In the genomic region with DNA sequence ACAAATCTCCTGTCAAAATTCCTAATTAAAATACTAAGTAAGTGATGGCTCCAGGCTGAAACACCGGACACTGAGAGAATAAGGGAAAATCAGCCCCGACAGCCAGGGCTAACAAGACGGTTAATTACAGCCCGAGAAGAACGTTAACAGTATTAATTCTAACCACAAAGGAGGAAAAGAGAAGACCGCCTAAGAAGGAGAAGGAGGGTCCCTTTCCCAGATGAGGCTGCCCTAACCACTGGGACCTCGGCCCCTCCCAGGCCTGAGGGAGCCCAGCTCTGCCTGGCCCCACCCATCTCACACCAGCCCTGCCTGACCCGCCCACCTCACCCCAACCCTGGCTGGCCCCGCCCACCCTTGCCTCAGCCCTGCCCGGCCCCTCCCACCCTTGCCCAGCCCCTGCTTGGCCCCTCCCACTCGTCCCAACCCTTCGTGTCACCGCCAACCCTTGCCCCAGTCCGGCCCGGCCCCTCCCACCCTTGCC, we compare ENCODE assay signal across 8 cellular contexts. TPM values are rescaled to one million over a fixed set of nuclear protein-coding genes. Genes with fewer than 3 reads are reported as not detected.
DNase-seq lines count a peak whose midpoint lies in the region; ATAC-seq and TF ChIP-seq lines count a peak whose summit lies in the region.

No MANE protein-coding gene starts in this region.

- no peaks in the 10 kb centered on the region for H3K27me3 ChIP-seq in lung (ENCODE audit: control insufficient read depth, insufficient read depth)
- H3K27me3 ChIP-seq in thymus (ENCODE audit: control insufficient read depth, insufficient read depth): no peaks in the 10 kb centered on the region

- TF ChIP-seq CTCF in lung (IDR thresholded peaks at IDR 0.05; ENCODE audit: control extremely low read depth, extremely low read depth): no peak

- H3K9me3 ChIP-seq in lung (ENCODE audit: control insufficient read depth in 2 of 2, insufficient read depth in 1 of 2, low read length in 1 of 2) (no peaks in the 10 kb centered on the region), thymus (ENCODE audit: control insufficient read depth) (no peaks in the 10 kb centered on the region)

- ATAC-seq in GM21529 (IDR thresholded peaks at IDR 0.05; ENCODE audit: unreplicated experiment) (peak; percentile 21), lung (ENCODE audit: insufficient read depth, low FRiP score) (peak; percentile 50)

- peaks cover 0 to 28% of the 10 kb centered on the region in 2 donors for H3K4me1 ChIP-seq in lung (ENCODE audit: control insufficient read depth in 2 of 2, insufficient read depth in 2 of 2, low read length in 2 of 2)
- H3K4me1 ChIP-seq in thymus (ENCODE audit: control insufficient read depth, insufficient read depth, low read length): peaks cover 32% of the 10 kb centered on the region

- DNase-seq in A172 (ENCODE audit: low spot score) (peak; percentile 64), RPMI8226 (peak; percentile 71), amniotic epithelial cell (ENCODE audit: low read depth) (peak; percentile 67), lung (ENCODE audit: low spot score) (peak; percentile 86), NCI-H748 treated with DMSO at 0.1 percent for 48 hours (lab: John Stamatoyannopoulos, UW) (no peak), amniotic stem cell (lab: John Stamatoyannopoulos, UW) (no peak)

- peak overlapping the region in 1 of 2 donors; percentile 91 for H3K27ac ChIP-seq in lung (ENCODE audit: low read depth in 1 of 2, low read length in 1 of 2)
- peak overlapping the region; percentile 94 for H3K27ac ChIP-seq in thymus (ENCODE audit: low read depth)

- H3K36me3 ChIP-seq in lung (ENCODE audit: control insufficient read depth in 2 of 2, insufficient read depth in 2 of 2, low read length in 2 of 2) (no peaks in the 10 kb centered on the region), thymus (ENCODE audit: control insufficient read depth, insufficient read depth) (no peaks in the 10 kb centered on the region)

- WGBS in lung, 2 donors: 18 to 48% methylated on average over 9 to 15 of the region's 15 CpGs
- WGBS in thymus: 24% methylated on average over 15 of the region's 15 CpGs

- H3K4me3 ChIP-seq in lung (no peak overlapping the region), thymus (ENCODE audit: low read length) (no peak overlapping the region)

RNA-seq across cellular contexts. Expression of a gene that starts 51.3 kb away (rescaled TPM):
- 12.1 and 20.9 TPM in 2 replicates for total RNA-seq in A172 (2014; rRNA removed; shearing (Covaris generic))
- 10 to 100 TPM; 20.1 to 33.4 TPM for total RNA-seq in lung
- polyA plus RNA-seq in lung (10 to 100 TPM; 20.1 to 22.1 TPM), thymus (9.8 TPM)

Comparison
In these comparisons a context has a peak if more than half of its experiments do, and no peak if none do; other contexts are left out.
1. DNase-seq: peak in A172 (single experiment), RPMI8226 (single experiment), amniotic epithelial cell (single experiment) and lung (single experiment); none in NCI-H748 treated with DMSO at 0.1 percent for 48 hours (single experiment) and amniotic stem cell (single experiment).